22 cellular contexts compared by ENCODE assay signal in the genomic region with DNA sequence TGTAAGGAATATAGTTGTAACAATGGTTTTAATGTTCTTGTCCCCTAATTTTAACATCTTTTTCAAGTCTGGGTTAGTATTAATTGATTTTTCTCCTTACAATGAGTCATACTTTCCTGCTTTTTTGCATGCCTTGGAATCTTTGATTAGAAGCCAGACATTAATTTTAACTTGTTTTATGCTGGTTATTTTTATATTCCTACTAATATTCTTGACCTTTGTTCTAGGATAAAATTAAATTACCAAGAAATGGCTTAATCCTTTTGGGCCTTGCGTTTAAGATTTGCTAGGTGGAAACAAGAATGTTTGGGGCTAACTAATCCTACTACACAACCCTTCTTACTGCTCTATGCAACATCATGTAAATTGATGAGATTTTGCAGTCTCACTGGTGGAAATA.
"Had no signal": no experiment of that assay in that cellular context is flagged by ENCODE, and none has a peak within 500 bp of the region (broad histone marks: within the 10 kb centered on the region; RNA-seq: fewer than 3 reads in every experiment).

No MANE protein-coding gene starts in this region.

- H3K4me3 ChIP-seq: left lung, lower lobe of right lung, mucosa of descending colon, sigmoid colon, vagina had no signal

- H3K4me1 ChIP-seq: left lung, lower lobe of right lung, sigmoid colon, vagina had no signal

- H3K9me3 ChIP-seq: left lung, lower lobe of right lung, mucosa of descending colon, sigmoid colon, vagina had no signal

- ATAC-seq: activated CD8-positive, alpha-beta memory T cell treated with anti-CD3 and anti-CD28 coated beads, Interleukin-2, amount 10 ng/mL, durations not matched to agents 7 days and 5 days; activated CD8-positive, alpha-beta T cell treated with anti-CD3 and anti-CD28 coated beads, Interleukin-2, amount 10 ng/mL, durations not matched to agents 7 days and 5 days; esophagus mucosa; left lung; lower lobe of right lung; mucosa of descending colon; natural killer cell treated with Interleukin-12 subunit alpha and Interleukin-12 subunit beta and Interleukin-15 and Interleukin-18, amount 100 ng/mL, for 72 hours; stimulated activated effector memory CD8-positive, alpha-beta T cell treated with anti-CD3 and anti-CD28 coated beads, Interleukin-12 subunit alpha, Interleukin-12 subunit beta, amount 100 ng/mL, for 72 hours; stimulated activated naive CD8-positive, alpha-beta T cell treated with anti-CD3 and anti-CD28 coated beads, Interleukin-15, amount 100 ng/mL, for 72 hours had no signal

- DNase-seq: activated B cell treated with CpG ODN at 0.5 μM for 24 hours; activated CD4-positive, alpha-beta T cell treated with anti-CD3 and anti-CD28 coated beads, Interleukin-2, amount 50 U/mL, for 1 hour; activated CD8-positive, alpha-beta memory T cell treated with anti-CD3 and anti-CD28 coated beads, Interleukin-2, amount 10 ng/mL, durations not matched to agents 7 days and 5 days; activated CD8-positive, alpha-beta T cell treated with anti-CD3 and anti-CD28 coated beads, Interleukin-2, amount 10 ng/mL, durations not matched to agents 7 days and 5 days; activated effector memory CD4-positive, alpha-beta T cell treated with Interleukin-2 at 50 U/mL for 16 hours; activated naive CD4-positive, alpha-beta T cell treated with Interleukin-2 at 50 U/mL for 16 hours; anterior cingulate cortex; cortex of kidney; kidney glomerular epithelial cell; left lung; lower lobe of right lung; mucosa of descending colon; posterior cingulate gyrus; sigmoid colon; small intestine; stimulated activated CD4-positive, alpha-beta T cell treated with anti-CD3 and anti-CD28 coated beads, Interleukin-4, amount 100 ng/mL, for 24 hours; stimulated activated naive CD8-positive, alpha-beta T cell treated with anti-CD3 and anti-CD28 coated beads, Interleukin-15, amount 100 ng/mL, for 72 hours; substantia nigra had no signal

- H3K36me3 ChIP-seq: lower lobe of right lung, vagina had no signal

- H3K27ac ChIP-seq: left lung, lower lobe of right lung, sigmoid colon, vagina had no signal

- H3K27me3 ChIP-seq: left lung, sigmoid colon, vagina had no signal
